In genomic region chr4:83013931-83014330, GRCh38 we compare ENCODE assay signal across 9 cellular contexts. TPM values are rescaled to one million over a fixed set of nuclear protein-coding genes. Genes with fewer than 3 reads are reported as not detected.
DNase-seq lines count a peak whose midpoint lies in the region; ATAC-seq and TF ChIP-seq lines count a peak whose summit lies in the region.
"Had no signal": no experiment of that assay in that cellular context is flagged by ENCODE, and none has a peak within 500 bp of the region (broad histone marks: within the 10 kb centered on the region; RNA-seq: fewer than 3 reads in every experiment).

No MANE protein-coding gene starts in this region.

- no peak overlapping the region for H2BK15ac ChIP-seq in mesendoderm (replicated peaks; ENCODE audit: low read depth)

- H4K20me1 ChIP-seq in GM23338 (replicated peaks; ENCODE audit: insufficient read depth) = peaks cover 4% of the 10 kb centered on the region

- H3K79me1 ChIP-seq in mesendoderm (ENCODE audit: low read length) = peaks cover 1% of the 10 kb centered on the region

- H3K56ac ChIP-seq in mesendoderm (ENCODE audit: low read length) = peak overlapping the region; percentile 22

- no peak for ATAC-seq in GM23338
- no peak for ATAC-seq in activated T-helper 17 cell treated with anti-CD3 and anti-CD28 coated beads, Interleukin-2, amount 50 U/mL, for 72 hours (replicated peaks)
- no peak for ATAC-seq in GM18502 (IDR thresholded peaks at IDR 0.05; ENCODE audit: poor library complexity, unreplicated experiment)
- no peak for ATAC-seq in GM21786 (IDR thresholded peaks at IDR 0.05; ENCODE audit: unreplicated experiment)

- peak overlapping the region; percentile 79 for H3K4me3 Mint-ChIP-seq in GM23338
- H3K4me3 Mint-ChIP-seq in activated T-helper 17 cell treated with anti-CD3 and anti-CD28 coated beads, Interleukin-2, amount 50 U/mL, for 72 hours = peak overlapping the region; percentile 94

- H3K4me2 ChIP-seq in GM23338 (peak overlapping the region; percentile 78), mesendoderm (ENCODE audit: low read length) (no peak overlapping the region)

- no peak for TF ChIP-seq CTCF in 22Rv1 (IDR thresholded peaks at IDR 0.05)
- no peak for TF ChIP-seq CTCF in GM23338 (conservative IDR thresholded peaks at IDR 0.05; ENCODE audit: low read depth in 2 of 2)

- H3K9ac ChIP-seq in mesendoderm (ENCODE audit: low read length) = no peak overlapping the region

- H2AFZ ChIP-seq in GM23338 = peak overlapping the region; percentile 73

- no peaks in the 10 kb centered on the region for H3K9me2 ChIP-seq in GM23338 (ENCODE audit: insufficient read depth)

- no peak overlapping the region for H2BK120ac ChIP-seq in mesendoderm (ENCODE audit: low read depth, low read length)

- H4K5ac ChIP-seq in mesendoderm (ENCODE audit: low read length) = no peak overlapping the region

- DNase-seq in GM23338 (ENCODE audit: low spot score) (no peak), mesendoderm (no peak), GDM1 (lab: John Stamatoyannopoulos, UW) (no peak), RKO (ENCODE audit: low spot score) (no peak)
- DNase-seq: retina had no signal

- peaks cover 20% of the 10 kb centered on the region for H3K27me3 Mint-ChIP-seq in GM23338 (ENCODE audit: insufficient read depth, low read depth, poor library complexity)
- no peaks in the 10 kb centered on the region for H3K27me3 Mint-ChIP-seq in activated T-helper 17 cell treated with anti-CD3 and anti-CD28 coated beads, Interleukin-2, amount 50 U/mL, for 72 hours

- H3K4me3 ChIP-seq in GM23338 = peak overlapping the region; percentile 85; the same call in 1 of the 2 replicates
- no peak overlapping the region for H3K4me3 ChIP-seq in mesendoderm (ENCODE audit: low read length)

- H3K79me2 ChIP-seq in GM23338 (replicated peaks; ENCODE audit: insufficient read depth) = peaks cover 15% of the 10 kb centered on the region
- H3K79me2 ChIP-seq in mesendoderm (ENCODE audit: control insufficient read depth, insufficient read depth, low read length) = peaks cover 3% of the 10 kb centered on the region

- H2AK5ac ChIP-seq in mesendoderm (ENCODE audit: low read length) = no peak overlapping the region

- no peak overlapping the region for H3K23ac ChIP-seq in mesendoderm (ENCODE audit: low read length)

- H3K4me1 ChIP-seq in GM23338 (ENCODE audit: insufficient read depth) (peaks cover 18% of the 10 kb centered on the region), mesendoderm (ENCODE audit: control insufficient read depth, low read depth, low read length) (peaks cover 2% of the 10 kb centered on the region)

- peak overlapping the region; percentile 39 for H3K18ac ChIP-seq in mesendoderm (ENCODE audit: low read length)

- H3K27ac ChIP-seq in 22Rv1 = peak overlapping the region; percentile 96
- H3K27ac ChIP-seq in GM23338 (ENCODE audit: low read depth) = no peak overlapping the region
- no peak overlapping the region for H3K27ac ChIP-seq in mesendoderm (ENCODE audit: low read depth, low read length)

- no peak overlapping the region for H3K4ac ChIP-seq in mesendoderm (ENCODE audit: low read depth, low read length)

- H3F3A ChIP-seq in GM23338 (replicated peaks; ENCODE audit: low read depth) = peaks cover 12% of the 10 kb centered on the region; the same call in 1 of the 2 replicates

- peaks cover 28% of the 10 kb centered on the region for H3K4me1 Mint-ChIP-seq in GM23338
- peaks cover 18% of the 10 kb centered on the region for H3K4me1 Mint-ChIP-seq in activated T-helper 17 cell treated with anti-CD3 and anti-CD28 coated beads, Interleukin-2, amount 50 U/mL, for 72 hours

- H3K27me3 ChIP-seq in GM23338 (ENCODE audit: insufficient read depth) (peaks cover 15% of the 10 kb centered on the region), mesendoderm (ENCODE audit: insufficient read depth, low read length, poor library complexity) (peaks cover 2% of the 10 kb centered on the region)

- H2BK5ac ChIP-seq in mesendoderm (ENCODE audit: low read length) = no peak overlapping the region

- no peaks in the 10 kb centered on the region; the same call in 2 of the 3 replicates for H3K36me3 Mint-ChIP-seq in GM23338 (ENCODE audit: low read depth)
- no peaks in the 10 kb centered on the region for H3K36me3 Mint-ChIP-seq in activated T-helper 17 cell treated with anti-CD3 and anti-CD28 coated beads, Interleukin-2, amount 50 U/mL, for 72 hours (ENCODE audit: low read depth)

- H3K27ac Mint-ChIP-seq in GM23338 = peak overlapping the region; percentile 96; the same call in 1 of the 2 replicates
- H3K27ac Mint-ChIP-seq in activated T-helper 17 cell treated with anti-CD3 and anti-CD28 coated beads, Interleukin-2, amount 50 U/mL, for 72 hours = peak overlapping the region; percentile 93

- H3K36me3 ChIP-seq in GM23338 (ENCODE audit: insufficient read depth) = no peaks in the 10 kb centered on the region
- H3K36me3 ChIP-seq in mesendoderm (ENCODE audit: control insufficient read depth, insufficient read depth, low read length) = no peaks in the 10 kb centered on the region

- no peak overlapping the region for H4K8ac ChIP-seq in mesendoderm (ENCODE audit: low read depth, low read length)

- H3K9me3 Mint-ChIP-seq in GM23338 = no peaks in the 10 kb centered on the region
- no peaks in the 10 kb centered on the region for H3K9me3 Mint-ChIP-seq in activated T-helper 17 cell treated with anti-CD3 and anti-CD28 coated beads, Interleukin-2, amount 50 U/mL, for 72 hours

TF ChIP-seq in GM23338, 12 proteins besides CTCF, POLR2A, EP300 and RAD21 (continues in another document):
- TF ChIP-seq EZH2phosphoT487 (IDR thresholded peaks at IDR 0.05; ENCODE audit: unreplicated experiment) (no peak), NANOG (IDR thresholded peaks at IDR 0.05; ENCODE audit: borderline replicate concordance) (no peak), ETS1 (IDR thresholded peaks at IDR 0.05) (no peak), JUNB (IDR thresholded peaks at IDR 0.05; ENCODE audit: unreplicated experiment) (no peak), ZNF331 (CRISPR knock-in tag; IDR thresholded peaks at IDR 0.05; ENCODE audit: low read depth) (no peak), POLR2AphosphoS5 (IDR thresholded peaks at IDR 0.05; ENCODE audit: low read depth) (no peak), REST (IDR thresholded peaks at IDR 0.05; ENCODE audit: unreplicated experiment) (no peak), CREB1 (CRISPR knock-in tag; IDR thresholded peaks at IDR 0.05; ENCODE audit: low read depth) (no peak), EZH2 (IDR thresholded peaks at IDR 0.05; ENCODE audit: low read depth, unreplicated experiment) (no peak)

RNA-seq across cellular contexts. Expression of gene LIN54, which starts 3.3 kb away (rescaled TPM):
- 11.2 and 15.7 TPM in 2 replicates for total RNA-seq in GM23338 (2014; rRNA removed; shearing (Covaris generic))
- 3.7 and 4.0 TPM in 2 replicates for polyA plus RNA-seq in GM23338 (2016; fragmentation: Nextera tagmentation; extraction: Ambion mirVana)
- 10 to 100 TPM; 19.3 to 20.4 TPM for total RNA-seq in activated T-helper 17 cell treated with anti-CD3 and anti-CD28 coated beads, Interleukin-2, amount 50 U/mL, for 72 hours
- polyA plus RNA-seq in mesendoderm (2013, experiment 1 of 2) = 11.5 TPM
- polyA plus RNA-seq in mesendoderm (2013, experiment 2 of 2) = 11.1 TPM

RNA-seq across cellular contexts. Expression of gene COPS4, which starts 21.1 kb away (rescaled TPM):
- 34.2 and 46.6 TPM in 2 replicates for total RNA-seq in GM23338 (2014; rRNA removed; shearing (Covaris generic))
- 19.9 and 23.7 TPM in 2 replicates for polyA plus RNA-seq in GM23338 (2016; fragmentation: Nextera tagmentation; extraction: Ambion mirVana)
- total RNA-seq in activated T-helper 17 cell treated with anti-CD3 and anti-CD28 coated beads, Interleukin-2, amount 50 U/mL, for 72 hours = 10 to 100 TPM; 18.6 to 24.4 TPM
- polyA plus RNA-seq in mesendoderm (2013, experiment 1 of 2) = 50.9 TPM
- polyA plus RNA-seq in mesendoderm (2013, experiment 2 of 2) = 49.1 TPM
